In the genomic region with DNA sequence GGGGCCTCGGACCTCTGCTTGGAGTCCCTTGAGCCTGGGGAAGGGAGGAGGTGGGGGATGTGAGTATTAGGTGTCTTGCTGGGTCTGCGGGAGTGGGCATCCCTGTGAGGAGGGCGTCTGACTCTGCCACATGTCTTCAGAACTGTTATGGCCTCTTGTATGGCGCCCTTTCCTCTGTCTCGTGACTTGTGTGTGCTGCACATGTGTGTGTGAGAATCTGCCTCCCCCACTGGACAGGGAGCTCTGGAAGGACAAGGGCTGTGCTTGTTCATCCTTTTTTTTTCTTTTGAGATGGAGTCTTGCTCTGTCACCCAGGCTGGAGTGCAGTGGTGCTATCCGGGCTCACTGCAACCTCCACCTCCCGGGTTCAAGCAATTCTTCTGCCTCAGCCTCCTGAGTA, we compare ENCODE assay signal across 13 cellular contexts.
"Had no signal": no experiment of that assay in that cellular context is flagged by ENCODE, and none has a peak within 500 bp of the region (broad histone marks: within the 10 kb centered on the region; RNA-seq: fewer than 3 reads in every experiment).

No MANE protein-coding gene starts in this region.

- H3K4me3 Mint-ChIP-seq: activated naive CD4-positive, alpha-beta T cell treated with anti-CD3 and anti-CD28 coated beads for 36 hours; activated T-helper 17 cell treated with anti-CD3 and anti-CD28 coated beads, Interleukin-2, amount 50 U/mL, for 72 hours; endodermal cell; nephron progenitor cell; stimulated activated naive B cell treated with anti-CD40 and anti-IgM and Interleukin-4, amounts not matched to agents 10 μg/mL and 1 μg/mL and 100 μg/mL, for 72 hours; T-cell had no signal

- H3K9ac ChIP-seq: SK-N-SH had no signal

- H3K36me3 Mint-ChIP-seq: stimulated activated naive B cell treated with anti-CD40 and anti-IgM and Interleukin-4, amounts not matched to agents 10 μg/mL and 1 μg/mL and 100 μg/mL, for 72 hours; T-cell had no signal

- H3K4me2 ChIP-seq: SK-N-SH had no signal

- DNase-seq: activated CD4-positive, alpha-beta T cell treated with anti-CD3 and anti-CD28 coated beads, Interleukin-2, amount 50 U/mL, for 48 hours; activated naive CD4-positive, alpha-beta T cell treated with anti-CD3 and anti-CD28 coated beads for 36 hours; endodermal cell; left ventricle myocardium superior; nephron progenitor cell; SK-N-SH; stimulated activated CD4-positive, alpha-beta T cell treated with anti-CD3 and anti-CD28 coated beads, Interleukin-4, amount 100 ng/mL, for 1 hour; stimulated activated naive B cell treated with anti-CD40 and anti-IgM and Interleukin-4, amounts not matched to agents 10 μg/mL and 1 μg/mL and 100 μg/mL, for 72 hours; T-cell; T-helper 9 cell; transverse colon had no signal

- H3K27ac Mint-ChIP-seq: activated naive CD4-positive, alpha-beta T cell treated with anti-CD3 and anti-CD28 coated beads for 36 hours; activated T-helper 17 cell treated with anti-CD3 and anti-CD28 coated beads, Interleukin-2, amount 50 U/mL, for 72 hours; endodermal cell; nephron progenitor cell; stimulated activated naive B cell treated with anti-CD40 and anti-IgM and Interleukin-4, amounts not matched to agents 10 μg/mL and 1 μg/mL and 100 μg/mL, for 72 hours; T-cell had no signal

- H3K4me3 ChIP-seq: ovary, transverse colon had no signal

- H3K36me3 ChIP-seq: ovary, transverse colon had no signal

- H3K9me3 ChIP-seq: ovary, SK-N-SH, transverse colon had no signal

- H3K27ac ChIP-seq: ovary had no signal

- H3K9me3 Mint-ChIP-seq: activated naive CD4-positive, alpha-beta T cell treated with anti-CD3 and anti-CD28 coated beads for 36 hours; activated T-helper 17 cell treated with anti-CD3 and anti-CD28 coated beads, Interleukin-2, amount 50 U/mL, for 72 hours; endodermal cell; nephron progenitor cell; stimulated activated naive B cell treated with anti-CD40 and anti-IgM and Interleukin-4, amounts not matched to agents 10 μg/mL and 1 μg/mL and 100 μg/mL, for 72 hours; T-cell had no signal

- H3K4me1 Mint-ChIP-seq: activated T-helper 17 cell treated with anti-CD3 and anti-CD28 coated beads, Interleukin-2, amount 50 U/mL, for 72 hours; stimulated activated naive B cell treated with anti-CD40 and anti-IgM and Interleukin-4, amounts not matched to agents 10 μg/mL and 1 μg/mL and 100 μg/mL, for 72 hours; T-cell had no signal

- H3K27me3 ChIP-seq: ovary, transverse colon had no signal
